8 cellular contexts compared by ENCODE assay signal in genomic region chr17:7716299-7716886, GRCh38. TPM values are rescaled to one million over a fixed set of nuclear protein-coding genes. Genes with fewer than 3 reads are reported as not detected.
DNase-seq lines count a peak whose midpoint lies in the region; ATAC-seq, FAIRE-seq and TF ChIP-seq lines count a peak whose summit lies in the region.

No MANE protein-coding gene starts in this region.

- H3K9ac ChIP-seq in SK-N-SH (peak overlapping the region; percentile 72), kidney (ENCODE audit: low read length in 2 of 2) (peak overlapping the region in 1 of 2 donors; percentile 77)

- FAIRE-seq in kidney (lab: Jason Lieb, UNC) = no peak

- intact Hi-C loops in ascending aorta (cut with DNase I) (no loop called here), kidney (cut with DNase I) (no loop called here)

- WGBS in SK-N-SH (ENCODE audit: low lambda C conversion rate) = 41% methylated on average over 10 of the region's 10 CpGs
- WGBS in suprapubic skin = 9% methylated on average over 10 of the region's 10 CpGs

- H3K36me3 ChIP-seq in SK-N-SH (replicated peaks in 1 of 2; ENCODE audit: control insufficient read depth in 1 of 2, insufficient read depth in 2 of 2, low read length in 1 of 2) (no peaks in the 10 kb centered on the region), ascending aorta (no peaks in the 10 kb centered on the region), kidney (ENCODE audit: control insufficient read depth in 1 of 2, insufficient read depth in 2 of 2, low read length in 2 of 2) (no peaks in the 10 kb centered on the region), suprapubic skin (no peaks in the 10 kb centered on the region)

- TF ChIP-seq CTCF in SK-N-SH (IDR thresholded peaks at IDR 0.05) = no peak
- no peak for TF ChIP-seq CTCF in ascending aorta (IDR thresholded peaks at IDR 0.05)
- TF ChIP-seq CTCF in kidney (IDR thresholded peaks at IDR 0.05; ENCODE audit: borderline replicate concordance, extremely low read depth, insufficient read depth) = no peak
- no peak for TF ChIP-seq CTCF in suprapubic skin (IDR thresholded peaks at IDR 0.05)

- peak overlapping the region; percentile 94 for H3K4me2 ChIP-seq in SK-N-SH

- peak overlapping the region; percentile 82 for H2AFZ ChIP-seq in SK-N-SH (ENCODE audit: low read depth)

- ATAC-seq in SK-N-SH treated with all-trans-retinoic acid at 6 μM for 48 hours (no peak), HG02763 (IDR thresholded peaks at IDR 0.05; ENCODE audit: unreplicated experiment) (no peak), GM21528 (IDR thresholded peaks at IDR 0.05; ENCODE audit: low FRiP score, unreplicated experiment) (no peak)

- peak overlapping the region; percentile 72 to 92 for H3K4me3 ChIP-seq in SK-N-SH (ENCODE audit: low read depth in 2 of 2, low read length in 1 of 2)
- H3K4me3 ChIP-seq in ascending aorta = peak overlapping the region; percentile 69 to 73
- peak overlapping the region; percentile 41 to 64 for H3K4me3 ChIP-seq in kidney (ENCODE audit: low read length in 2 of 2)
- H3K4me3 ChIP-seq in suprapubic skin = peak overlapping the region; percentile 54

- H3K27ac ChIP-seq in SK-N-SH (ENCODE audit: low read depth in 2 of 2, low read length in 1 of 2) = peak overlapping the region; percentile 61 to 90; a peak in 3 of 4 replicates
- no peak overlapping the region for H3K27ac ChIP-seq in ascending aorta
- no peak overlapping the region for H3K27ac ChIP-seq in kidney (ENCODE audit: low read depth in 2 of 2, low read length in 2 of 2)
- H3K27ac ChIP-seq in suprapubic skin = no peak overlapping the region

- TF ChIP-seq RAD21 in SK-N-SH (IDR thresholded peaks at IDR 0.05; ENCODE audit: low read length) = no peak

- CTCF ChIA-PET in SK-N-SH (lab: Yijun Ruan, JAX) = interaction anchor here (0.7 to 8.2 kb wide), 20 partner anchors 11 to 423 kb away, joined by 3 to 85 read pairs (median 4); partner anchors contain the start of genes EFNB3, KDM6B, SAT2 and TP53

- DNase-seq in SK-N-SH (no peak), ascending aorta (ENCODE audit: low spot score in 2 of 2) (no peak), kidney (peak; percentile 29), suprapubic skin (ENCODE audit: low spot score in 2 of 2) (no peak), NCI-H2029 treated with DMSO at 0.1 percent for 48 hours (lab: John Stamatoyannopoulos, UW) (no peak)

- TF ChIP-seq POLR2A in suprapubic skin (IDR thresholded peaks at IDR 0.05) = no peak

- TF ChIP-seq EP300 in SK-N-SH (IDR thresholded peaks at IDR 0.05; ENCODE audit: borderline replicate concordance in 1 of 2, low read depth in 1 of 2, low read length in 1 of 2) (no peak), suprapubic skin (IDR thresholded peaks at IDR 0.05) (no peak)

- peaks cover 10% of the 10 kb centered on the region for H3F3A ChIP-seq in SK-N-SH (replicated peaks; ENCODE audit: insufficient read depth)

- H3K27me3 ChIP-seq in SK-N-SH (ENCODE audit: insufficient read depth) = no peaks in the 10 kb centered on the region
- H3K27me3 ChIP-seq in ascending aorta = no peaks in the 10 kb centered on the region
- peaks cover 50% of the 10 kb centered on the region for H3K27me3 ChIP-seq in suprapubic skin

- no peaks in the 10 kb centered on the region for H4K20me1 ChIP-seq in SK-N-SH (ENCODE audit: insufficient read depth)

- POLR2A ChIA-PET in SK-N-SH (lab: Yijun Ruan, JAX) = interaction anchor here (0.6 to 2.8 kb wide), 5 partner anchors 11 to 209 kb away, joined by 3 to 38 read pairs (median 5); partner anchors contain the start of gene EFNB3

- peaks cover 3 to 27% of the 10 kb centered on the region in 2 experiments; a peak in 1 of 4 replicates for H3K4me1 ChIP-seq in SK-N-SH (ENCODE audit: control insufficient read depth in 1 of 2, insufficient read depth in 2 of 2, low read depth in 1 of 2, low read length in 1 of 2)
- H3K4me1 ChIP-seq in ascending aorta = peaks cover 0 to 18% of the 10 kb centered on the region in 2 donors
- peaks cover 0 to 6% of the 10 kb centered on the region in 2 donors for H3K4me1 ChIP-seq in kidney (ENCODE audit: control insufficient read depth in 1 of 2, insufficient read depth in 1 of 2, low read depth in 1 of 2, low read length in 2 of 2)
- H3K4me1 ChIP-seq in suprapubic skin = peaks cover 24% of the 10 kb centered on the region

- no peaks in the 10 kb centered on the region for H3K9me3 ChIP-seq in SK-N-SH
- no peaks in the 10 kb centered on the region for H3K9me3 ChIP-seq in ascending aorta
- no peaks in the 10 kb centered on the region for H3K9me3 ChIP-seq in kidney (ENCODE audit: control insufficient read depth in 1 of 2, low read length in 2 of 2)
- H3K9me3 ChIP-seq in suprapubic skin = no peaks in the 10 kb centered on the region

- no peaks in the 10 kb centered on the region for H3K79me2 ChIP-seq in SK-N-SH (ENCODE audit: insufficient read depth)

- H3K9me2 ChIP-seq in SK-N-SH = no peaks in the 10 kb centered on the region

TF ChIP-seq in SK-N-SH, 30 proteins besides CTCF, POLR2A, EP300 and RAD21:
- no peak for TF ChIP-seq ZBTB33 (IDR thresholded peaks at IDR 0.05; ENCODE audit: borderline replicate concordance, low read depth)
- no peak for TF ChIP-seq MXI1 (IDR thresholded peaks at IDR 0.05; ENCODE audit: low read depth, low read length)
- TF ChIP-seq SMC3 (IDR thresholded peaks at IDR 0.05; ENCODE audit: low read depth, low read length) = no peak
- TF ChIP-seq FOXJ3 (CRISPR knock-in tag; IDR thresholded peaks at IDR 0.05) = no peak
- TF ChIP-seq RFX5 (IDR thresholded peaks at IDR 0.05; ENCODE audit: low read length) = no peak
TF ChIP-seq in SK-N-SH: peak in this region for 0.

TF ChIP-seq in SK-N-SH treated with all-trans-retinoic acid at 6 μM for 48 hours, 23 proteins besides CTCF, POLR2A, EP300 and RAD21 (continues in another document):
- no peak for TF ChIP-seq PATZ1 (CRISPR knock-in tag; IDR thresholded peaks at IDR 0.05; ENCODE audit: borderline replicate concordance)
- TF ChIP-seq ZNF8 (CRISPR knock-in tag; IDR thresholded peaks at IDR 0.05) = no peak
- TF ChIP-seq ESRRG (CRISPR knock-in tag; IDR thresholded peaks at IDR 0.05) = no peak
- no peak for TF ChIP-seq RARB (CRISPR knock-in tag; IDR thresholded peaks at IDR 0.05)
- TF ChIP-seq ZFP3 (CRISPR knock-in tag; IDR thresholded peaks at IDR 0.05) = no peak
- no peak for TF ChIP-seq CSRNP3 (CRISPR knock-in tag; IDR thresholded peaks at IDR 0.05)
- no peak for TF ChIP-seq CSDC2 (CRISPR knock-in tag; IDR thresholded peaks at IDR 0.05)

RNA-seq across cellular contexts. Expression of gene DNAH2, which starts 1.2 kb away (rescaled TPM):
- polyA plus RNA-seq in SK-N-SH (2012; rRNA removed) (0.13 and 0.18 TPM in 2 replicates), kidney (ENCODE audit: insufficient read depth, low read depth, low replicate concordance) (0.17 TPM)
- 0.07 and 0.18 TPM in 2 replicates for polyA plus RNA-seq in SK-N-SH (2012; cell fraction: cytosol; rRNA removed)
- 0.56 and 0.81 TPM in 2 replicates for polyA plus RNA-seq in SK-N-SH (2012; cell fraction: nucleus; rRNA removed)
- total RNA-seq in ascending aorta (0.43 TPM), kidney (0.66 TPM), suprapubic skin (under 1 TPM in 2 of 4 donors, not detected in 2; 0.08 to 0.19 TPM)

RNA-seq across cellular contexts. Expression of gene EFNB3, which starts 11.4 kb away (rescaled TPM):
- polyA plus RNA-seq in SK-N-SH (2012; rRNA removed) (26.1 and 32.4 TPM in 2 replicates), kidney (ENCODE audit: insufficient read depth, low read depth, low replicate concordance) (2.3 TPM)
- polyA plus RNA-seq in SK-N-SH (2012; cell fraction: cytosol; rRNA removed) = 21.0 and 25.2 TPM in 2 replicates
- 35.5 and 47.9 TPM in 2 replicates for polyA plus RNA-seq in SK-N-SH (2012; cell fraction: nucleus; rRNA removed)
- total RNA-seq in ascending aorta (not detected), kidney (3.5 TPM), suprapubic skin (1 to 10 TPM; 6.2 to 9.2 (median 9.0) TPM)

RNA-seq across cellular contexts. Expression of gene WRAP53, which starts 28.1 kb away (rescaled TPM):
- polyA plus RNA-seq in SK-N-SH (2012; rRNA removed) = 6.6 and 8.6 TPM in 2 replicates
- 3.4 and 4.4 TPM in 2 replicates for polyA plus RNA-seq in SK-N-SH (2012; cell fraction: cytosol; rRNA removed)
- 13.1 and 15.7 TPM in 2 replicates for polyA plus RNA-seq in SK-N-SH (2012; cell fraction: nucleus; rRNA removed)
- 1.5 TPM for total RNA-seq in ascending aorta
- total RNA-seq in kidney = 6.5 TPM
- polyA plus RNA-seq in kidney (ENCODE audit: insufficient read depth, low read depth, low replicate concordance) = 10.8 TPM
- 1 to 10 TPM; 3.9 to 7.6 (median 5.5) TPM for total RNA-seq in suprapubic skin

RNA-seq across cellular contexts. Expression of gene TP53, which starts 29.1 kb away (rescaled TPM):
- 47.3 and 62.6 TPM in 2 replicates for polyA plus RNA-seq in SK-N-SH (2012; rRNA removed)
- polyA plus RNA-seq in SK-N-SH (2012; cell fraction: cytosol; rRNA removed) = 48.0 and 54.3 TPM in 2 replicates
- 75.6 and 79.8 TPM in 2 replicates for polyA plus RNA-seq in SK-N-SH (2012; cell fraction: nucleus; rRNA removed)
- 48.0 TPM for total RNA-seq in ascending aorta
- 66.9 TPM for total RNA-seq in kidney
- polyA plus RNA-seq in kidney (ENCODE audit: insufficient read depth, low read depth, low replicate concordance) = 14.8 TPM
- total RNA-seq in suprapubic skin = 10 to 100 TPM; 37.2 to 77.2 (median 65.2) TPM

Comparison
In these comparisons a context has a peak if more than half of its experiments do, and no peak if none do; other contexts are left out.
1. H3K27ac ChIP-seq: peak in SK-N-SH (2 of 2); none in ascending aorta (0 of 2), kidney (0 of 2) and suprapubic skin (single experiment).
2. Peak in every context shown above with its lines, with median percentiles within 50 percentile points of each other: H3K4me3 ChIP-seq.